8 cellular contexts compared by ENCODE assay signal in the genomic region with DNA sequence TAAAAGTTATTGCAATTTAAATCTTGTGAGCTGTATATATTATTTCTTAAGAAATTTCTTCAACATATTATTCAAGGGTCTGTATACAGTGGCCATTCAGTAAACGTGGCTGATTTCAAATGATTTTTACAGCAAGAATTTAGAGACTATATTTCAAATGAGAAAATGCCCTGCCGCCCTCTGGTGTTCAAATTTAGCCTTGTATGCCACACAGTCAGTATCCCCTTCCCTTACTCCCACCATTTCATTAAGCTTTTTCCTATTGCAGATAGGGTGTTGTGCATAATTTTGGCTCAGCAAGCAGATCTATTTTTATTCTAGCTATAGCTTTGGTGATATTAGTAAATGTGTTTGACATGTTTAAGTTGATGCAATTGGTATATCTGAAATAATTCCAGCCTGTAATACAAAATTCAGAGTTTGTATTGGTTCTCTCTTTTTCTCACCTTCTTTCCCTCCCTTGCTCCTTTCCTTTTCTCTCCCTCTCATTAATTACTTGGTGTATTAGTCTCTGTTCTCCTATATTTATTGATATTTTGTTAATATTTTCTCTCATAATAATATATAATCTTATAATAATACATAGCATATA. TPM values are rescaled to one million over a fixed set of nuclear protein-coding genes. Genes with fewer than 3 reads are reported as not detected.
A peak's percentile ranks its signal among the peaks of the same experiment; 100 is the strongest.
DNase-seq lines count a peak whose midpoint lies in the region; ATAC-seq, FAIRE-seq and TF ChIP-seq lines count a peak whose summit lies in the region.

No MANE protein-coding gene starts in this region.

- no peak for ATAC-seq in HG03520 (IDR thresholded peaks at IDR 0.05; ENCODE audit: unreplicated experiment)

- TF ChIP-seq RAD21 in SK-N-SH (IDR thresholded peaks at IDR 0.05; ENCODE audit: low read length): peak; percentile 79

- H3K27ac ChIP-seq in SK-N-SH (ENCODE audit: low read depth in 2 of 2, low read length in 1 of 2) (no peak overlapping the region), left ventricle myocardium inferior (replicated peaks) (no peak overlapping the region)

- no peaks in the 10 kb centered on the region for H4K20me1 ChIP-seq in SK-N-SH (ENCODE audit: insufficient read depth)

- no peaks in the 10 kb centered on the region for H3K9me2 ChIP-seq in SK-N-SH

- intact Hi-C loops in left ventricle myocardium inferior (cut with micrococcal nuclease): loop anchor here (10.0 kb wide), 1 partner anchor 92 kb away; no protein-coding TSS in a partner anchor

- no peaks in the 10 kb centered on the region for H3F3A ChIP-seq in SK-N-SH (replicated peaks; ENCODE audit: insufficient read depth)

- H3K36me3 ChIP-seq in SK-N-SH (replicated peaks in 1 of 2; ENCODE audit: control insufficient read depth in 1 of 2, insufficient read depth in 2 of 2, low read length in 1 of 2) (no peaks in the 10 kb centered on the region), left ventricle myocardium inferior (no peaks in the 10 kb centered on the region)

- H3K4me3 ChIP-seq in SK-N-SH (ENCODE audit: low read depth in 2 of 2, low read length in 1 of 2): peak overlapping the region in 1 of 2 experiments; percentile 14; a peak in 1 of 4 replicates
- H3K4me3 ChIP-seq in left ventricle myocardium inferior: no peak overlapping the region

- H3K27me3 ChIP-seq in SK-N-SH (ENCODE audit: insufficient read depth): no peaks in the 10 kb centered on the region
- H3K27me3 ChIP-seq in left ventricle myocardium inferior (ENCODE audit: low read depth): no peaks in the 10 kb centered on the region

- no peak for DNase-seq in D721Med (ENCODE audit: insufficient read length, low spot score)
- DNase-seq in HT-29 (ENCODE audit: low spot score): peak; percentile 50
- peak; percentile 26 for DNase-seq in SK-N-SH
- no peak for DNase-seq in left ventricle myocardium inferior
- DNase-seq in NCI-H128 (lab: John Stamatoyannopoulos, UW; ENCODE audit: unreplicated experiment): no peak
- no peak for DNase-seq in mesenteric fat pad (ENCODE audit: low spot score)
- no peak for DNase-seq in activated naive CD4-positive, alpha-beta T cell treated with anti-CD3 and anti-CD28 coated beads, Interleukin-2, amount 50 U/mL, for 16 hours

- H3K4me1 ChIP-seq in SK-N-SH (ENCODE audit: control insufficient read depth in 1 of 2, insufficient read depth in 2 of 2, low read depth in 1 of 2, low read length in 1 of 2) (no peaks in the 10 kb centered on the region), left ventricle myocardium inferior (peaks cover 16% of the 10 kb centered on the region)

- H2AFZ ChIP-seq in SK-N-SH (ENCODE audit: low read depth): no peak overlapping the region

- no peak for TF ChIP-seq EP300 in SK-N-SH (IDR thresholded peaks at IDR 0.05; ENCODE audit: borderline replicate concordance in 1 of 2, low read depth in 1 of 2, low read length in 1 of 2)

- no peak overlapping the region for H3K4me2 ChIP-seq in SK-N-SH

- CTCF ChIA-PET in SK-N-SH (lab: Yijun Ruan, JAX): interaction anchor here (0.5 to 4.4 kb wide), 37 partner anchors 8 to 453 kb away, joined by 3 to 24 read pairs (median 4); partner anchors contain the start of genes SCN1A, SCN7A and SCN9A

- TF ChIP-seq CTCF in D721Med (IDR thresholded peaks at IDR 0.05; ENCODE audit: insufficient read depth, missing control alignments) (peak; percentile 48), SK-N-SH (IDR thresholded peaks at IDR 0.05) (peak; percentile 79), left ventricle myocardium inferior (IDR thresholded peaks at IDR 0.05; ENCODE audit: borderline replicate concordance) (peak; percentile 75)

- POLR2A ChIA-PET in SK-N-SH (lab: Yijun Ruan, JAX): no interaction called here

- H3K9ac ChIP-seq in SK-N-SH: no peak overlapping the region

- 10% methylated on average over 2 of the region's 2 CpGs for WGBS in SK-N-SH (ENCODE audit: low lambda C conversion rate)

- FAIRE-seq in D721Med (lab: Jason Lieb, UNC): no peak

- H3K9me3 ChIP-seq in SK-N-SH (no peaks in the 10 kb centered on the region), left ventricle myocardium inferior (replicated peaks) (no peaks in the 10 kb centered on the region)

- no peaks in the 10 kb centered on the region for H3K79me2 ChIP-seq in SK-N-SH (ENCODE audit: insufficient read depth)

TF ChIP-seq in SK-N-SH, 30 proteins besides CTCF, POLR2A, EP300 and RAD21:
- no peak for TF ChIP-seq IRF3 (IDR thresholded peaks at IDR 0.05; ENCODE audit: low read depth, low read length)
- peak; percentile 67 for TF ChIP-seq SMC3 (IDR thresholded peaks at IDR 0.05; ENCODE audit: low read depth, low read length)
- TF ChIP-seq MAX (IDR thresholded peaks at IDR 0.05; ENCODE audit: low read depth): no peak
- TF ChIP-seq ZBTB33 (IDR thresholded peaks at IDR 0.05; ENCODE audit: borderline replicate concordance, low read depth): no peak
- TF ChIP-seq, protein P1, sequence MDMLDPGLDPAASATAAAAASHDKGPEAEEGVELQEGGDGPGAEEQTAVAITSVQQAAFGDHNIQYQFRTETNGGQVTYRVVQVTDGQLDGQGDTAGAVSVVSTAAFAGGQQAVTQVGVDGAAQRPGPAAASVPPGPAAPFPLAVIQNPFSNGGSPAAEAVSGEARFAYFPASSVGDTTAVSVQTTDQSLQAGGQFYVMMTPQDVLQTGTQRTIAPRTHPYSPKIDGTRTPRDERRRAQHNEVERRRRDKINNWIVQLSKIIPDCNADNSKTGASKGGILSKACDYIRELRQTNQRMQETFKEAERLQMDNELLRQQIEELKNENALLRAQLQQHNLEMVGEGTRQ (IDR thresholded peaks at IDR 0.05; ENCODE audit: borderline replicate concordance, low read depth, low read length): no peak
- TF ChIP-seq TAF1 (IDR thresholded peaks at IDR 0.05; ENCODE audit: borderline replicate concordance, low read depth, low read length): no peak
- TF ChIP-seq SIN3A (IDR thresholded peaks at IDR 0.05; ENCODE audit: borderline replicate concordance, low read depth, low read length): no peak
- TF ChIP-seq MEF2A (IDR thresholded peaks at IDR 0.05; ENCODE audit: borderline replicate concordance, low read depth): no peak
TF ChIP-seq in SK-N-SH: peak in this region for 1.

RNA-seq across cellular contexts. Expression of gene SCN7A, which starts 22.8 kb away (rescaled TPM):
- not detected in 2 replicates for total RNA-seq in HT-29 (2014; rRNA removed; shearing (Covaris generic))
- polyA plus RNA-seq in SK-N-SH (2012; rRNA removed): 0.02 and 0.05 TPM in 2 replicates
- polyA plus RNA-seq in SK-N-SH (2012; cell fraction: cytosol; rRNA removed): 0.04 and 0.05 TPM in 2 replicates
- 0.02 TPM in 2 replicates for polyA plus RNA-seq in SK-N-SH (2012; cell fraction: nucleus; rRNA removed)
- 22.3 TPM for total RNA-seq in left ventricle myocardium inferior
- 0.42 TPM for total RNA-seq in mesenteric fat pad

Comparison
In these comparisons a context has a peak if more than half of its experiments do, and no peak if none do; other contexts are left out.
1. DNase-seq: peak in HT-29 (single experiment) and SK-N-SH (single experiment); none in D721Med (single experiment), left ventricle myocardium inferior (single experiment), NCI-H128 (single experiment), mesenteric fat pad (single experiment) and activated naive CD4-positive, alpha-beta T cell treated with anti-CD3 and anti-CD28 coated beads, Interleukin-2, amount 50 U/mL, for 16 hours (single experiment).
2. RNA of gene SCN7A, which starts 22.8 kb away (total RNA-seq): 22.3 TPM in left ventricle myocardium inferior (single experiment); 0.42 TPM in mesenteric fat pad (single experiment) and not detected in HT-29; every median in the first group is over 10 times any median in the second.
3. Peak in every context shown above with its lines, with median percentiles within 50 percentile points of each other: CTCF ChIP-seq.